8 cellular contexts compared by ENCODE assay signal in the genomic region with DNA sequence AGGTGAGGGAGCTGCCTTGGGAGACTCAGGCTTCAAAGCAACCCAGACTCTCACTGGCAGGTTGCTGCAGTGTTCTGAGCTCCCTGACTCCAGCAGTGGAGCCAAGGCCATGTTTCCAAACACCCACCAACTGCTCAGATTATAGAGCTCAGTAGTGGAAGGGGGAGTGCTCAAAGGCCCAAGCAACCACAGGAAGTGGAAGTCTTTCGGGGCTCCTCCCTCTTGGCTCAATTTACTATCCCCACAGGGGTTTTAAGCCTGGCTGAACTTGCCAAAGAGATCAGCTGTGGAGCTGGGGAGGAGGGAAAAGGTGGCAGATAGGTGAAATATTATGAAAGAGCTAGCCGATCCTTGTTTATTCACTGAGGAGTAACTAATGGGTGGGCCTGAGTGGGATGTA.
DNase-seq lines count a peak whose midpoint lies in the region; ATAC-seq and TF ChIP-seq lines count a peak whose summit lies in the region.

No MANE protein-coding gene starts in this region.

- H3K27me3 Mint-ChIP-seq in nephron progenitor cell (ENCODE audit: low read depth, poor library complexity), result peaks cover 4% of the 10 kb centered on the region

- peaks cover 73% of the 10 kb centered on the region for H3K4me1 Mint-ChIP-seq in nephron progenitor cell

- H3K27ac Mint-ChIP-seq in nephron progenitor cell, result peak overlapping the region; percentile 58

- no peak for TF ChIP-seq CTCF in nephron progenitor cell (IDR thresholded peaks at IDR 0.05)

- H3K36me3 Mint-ChIP-seq in nephron progenitor cell (ENCODE audit: low read depth), result no peaks in the 10 kb centered on the region

- H3K4me3 Mint-ChIP-seq in nephron progenitor cell, result peak overlapping the region; percentile 79

- no peak overlapping the region for H3K4me3 ChIP-seq in Jurkat, Clone E6-1 (ENCODE audit: low read length)

- peak; percentile 41 for DNase-seq in Jurkat, Clone E6-1 (ENCODE audit: low read depth, low spot score)
- DNase-seq in T1000 (lab: John Stamatoyannopoulos, UW) (peak; percentile 2), nephron progenitor cell (peak; percentile 13)
- no peak for DNase-seq in stimulated activated CD4-positive, alpha-beta T cell treated with anti-CD3 and anti-CD28 coated beads, Interleukin-4, amount 100 ng/mL, for 1 hour
- no peak for DNase-seq in stimulated activated CD4-positive, alpha-beta T cell treated with anti-CD3 and anti-CD28 coated beads, Interleukin-2, amount 100 ng/mL, for 48 hours
- no peak for DNase-seq in activated CD8-positive, alpha-beta memory T cell treated with anti-CD3 and anti-CD28 coated beads, Interleukin-2, amount 50 U/mL, for 4 hours

- ATAC-seq in GM18907 (IDR thresholded peaks at IDR 0.05; ENCODE audit: unreplicated experiment) (peak; percentile 53), HG03097 (IDR thresholded peaks at IDR 0.05; ENCODE audit: low FRiP score, unreplicated experiment) (no peak)

- H3K9me3 Mint-ChIP-seq in nephron progenitor cell, result peaks cover 31% of the 10 kb centered on the region

Comparison
In these comparisons a context has a peak if more than half of its experiments do, and no peak if none do; other contexts are left out.
1. DNase-seq: peak in Jurkat, Clone E6-1 (single experiment), T1000 (single experiment) and nephron progenitor cell (single experiment); none in stimulated activated CD4-positive, alpha-beta T cell treated with anti-CD3 and anti-CD28 coated beads, Interleukin-4, amount 100 ng/mL, for 1 hour (single experiment), stimulated activated CD4-positive, alpha-beta T cell treated with anti-CD3 and anti-CD28 coated beads, Interleukin-2, amount 100 ng/mL, for 48 hours (0 of 2) and activated CD8-positive, alpha-beta memory T cell treated with anti-CD3 and anti-CD28 coated beads, Interleukin-2, amount 50 U/mL, for 4 hours (single experiment).